In genomic region chr2:234765315-234765714, GRCh38 we compare ENCODE assay signal across 24 cellular contexts.
"Had no signal": no experiment of that assay in that cellular context is flagged by ENCODE, and none has a peak within 500 bp of the region (broad histone marks: within the 10 kb centered on the region; RNA-seq: fewer than 3 reads in every experiment).

No MANE protein-coding gene starts in this region.

- H3K4me1 ChIP-seq: ascending aorta, colonic mucosa had no signal

- ATAC-seq: activated CD4-positive, CD25-positive, alpha-beta regulatory T cell treated with anti-CD3 and anti-CD28 coated beads, Interleukin-2, amount 50 U/mL, for 24 hours; activated CD8-positive, alpha-beta T cell treated with anti-CD3 and anti-CD28 coated beads for 36 hours; activated naive CD4-positive, alpha-beta T cell treated with anti-CD3 and anti-CD28 coated beads, Interleukin-2, amount 50 U/mL, for 72 hours; activated T-cell treated with anti-CD3 and anti-CD28 coated beads, Interleukin-2, amount 50 U/mL, for 4 hours; activated T-helper 17 cell treated with anti-CD3 and anti-CD28 coated beads, Interleukin-2, amount 50 U/mL, for 72 hours; T-helper 17 cell had no signal

- H3K27ac ChIP-seq: ascending aorta, brain microvascular endothelial cell, colonic mucosa, epithelial cell of prostate, WERI-Rb-1 had no signal

- H3K36me3 ChIP-seq: ascending aorta, brain microvascular endothelial cell, colonic mucosa, WERI-Rb-1 had no signal

- H3K27me3 ChIP-seq: ascending aorta, brain microvascular endothelial cell, colonic mucosa had no signal

- DNase-seq: activated B cell treated with CpG ODN at 0.5 μM for 24 hours; activated CD4-positive, alpha-beta T cell treated with anti-CD3 and anti-CD28 coated beads for 48 hours; activated CD4-positive, alpha-beta T cell treated with anti-CD3 and anti-CD28 coated beads, Interleukin-2, amount 50 U/mL, for 1 hour; activated CD4-positive, alpha-beta T cell treated with anti-CD3 and anti-CD28 coated beads, Interleukin-2, amount 50 U/mL, for 48 hours; activated CD8-positive, alpha-beta memory T cell treated with anti-CD3 and anti-CD28 coated beads for 24 hours; activated CD8-positive, alpha-beta T cell treated with anti-CD3 and anti-CD28 coated beads for 36 hours; activated effector memory CD4-positive, alpha-beta T cell treated with anti-CD3 and anti-CD28 coated beads, Interleukin-2, amount 50 U/mL, for 16 hours; activated naive CD4-positive, alpha-beta T cell treated with anti-CD3 and anti-CD28 coated beads, Interleukin-2, amount 10 ng/mL, durations not matched to agents 7 days and 5 days; activated naive CD8-positive, alpha-beta T cell treated with anti-CD3 and anti-CD28 coated beads, Interleukin-2, amount 10 ng/mL, durations not matched to agents 7 days and 5 days; activated T-cell treated with anti-CD3 and anti-CD28 coated beads, Interleukin-2, amount 50 U/mL, for 4 hours; brain microvascular endothelial cell; colonic mucosa; effector CD8-positive, alpha-beta T cell; foreskin fibroblast; head of caudate nucleus; T-helper 1 cell; T-helper 17 cell; T1000; WERI-Rb-1 had no signal

- H3K4me3 ChIP-seq: ascending aorta, colonic mucosa had no signal

- H3K9me3 ChIP-seq: ascending aorta, colonic mucosa had no signal
